In the genomic region with DNA sequence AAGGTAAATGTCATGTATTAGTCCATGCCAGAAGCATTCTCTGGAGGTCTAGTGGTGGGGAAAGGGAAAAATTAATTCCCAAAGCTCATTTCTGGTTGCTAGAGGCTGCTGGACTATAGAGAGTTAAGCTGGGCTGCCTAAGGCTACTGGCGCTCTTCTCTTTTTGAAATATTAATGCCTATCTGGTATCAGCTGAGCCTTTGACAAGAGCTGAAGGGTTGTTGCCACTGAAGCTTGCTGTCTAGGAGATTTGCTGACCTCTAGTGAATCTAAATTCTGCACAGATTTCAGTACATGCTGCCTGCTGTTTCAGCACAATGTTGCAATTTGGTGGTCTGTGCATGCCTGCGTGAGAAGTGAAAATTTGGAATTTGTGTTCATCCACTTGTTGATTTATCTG, we compare ENCODE assay signal across 29 cellular contexts. TPM values are rescaled to one million over a fixed set of nuclear protein-coding genes. Genes with fewer than 3 reads are reported as not detected.
"Had no signal": no experiment of that assay in that cellular context is flagged by ENCODE, and none has a peak within 500 bp of the region (broad histone marks: within the 10 kb centered on the region; RNA-seq: fewer than 3 reads in every experiment).

No MANE protein-coding gene starts in this region.

- H3K4me1 ChIP-seq: esophagus squamous epithelium, gastroesophageal sphincter, vagina had no signal

- H3K27me3 Mint-ChIP-seq: activated B cell treated with CpG ODN at 0.5 μM for 24 hours; activated CD8-positive, alpha-beta T cell treated with anti-CD3 and anti-CD28 coated beads for 36 hours; activated T-helper 17 cell treated with anti-CD3 and anti-CD28 coated beads, Interleukin-2, amount 50 U/mL, for 72 hours; dendritic cell treated with granulocyte-macrophage colony-stimulating factor and Interleukin-4, amounts not matched to agents 40 ng/mL and 50 ng/mL, for 4 days; natural killer cell treated with Interleukin-12 subunit alpha and Interleukin-12 subunit beta and Interleukin-15 and Interleukin-18, amount 100 ng/mL, for 72 hours; stimulated activated naive CD8-positive, alpha-beta T cell treated with anti-CD3 and anti-CD28 coated beads, Interleukin-15, Interleukin-2, amounts not matched to agents 100 ng/mL and 50 ng/mL, for 24 hours; type B pancreatic cell had no signal

- H3K9me3 ChIP-seq: esophagus squamous epithelium, mucosa of descending colon, vagina had no signal

- H3K4me3 ChIP-seq: esophagus squamous epithelium, gastroesophageal sphincter, lung, mucosa of descending colon, skin epidermis, vagina had no signal

- H3K4me1 Mint-ChIP-seq: activated B cell treated with CpG ODN at 0.5 μM for 24 hours; activated T-helper 17 cell treated with anti-CD3 and anti-CD28 coated beads, Interleukin-2, amount 50 U/mL, for 72 hours; stimulated activated effector memory CD8-positive, alpha-beta T cell treated with anti-CD3 and anti-CD28 coated beads, Interleukin-12 subunit alpha, Interleukin-12 subunit beta, amount 100 ng/mL, for 72 hours had no signal

- H3K27ac Mint-ChIP-seq: activated B cell treated with CpG ODN at 0.5 μM for 24 hours; activated CD8-positive, alpha-beta T cell treated with anti-CD3 and anti-CD28 coated beads for 36 hours; activated T-helper 17 cell treated with anti-CD3 and anti-CD28 coated beads, Interleukin-2, amount 50 U/mL, for 72 hours; dendritic cell treated with granulocyte-macrophage colony-stimulating factor and Interleukin-4, amounts not matched to agents 40 ng/mL and 50 ng/mL, for 4 days; natural killer cell treated with Interleukin-12 subunit alpha and Interleukin-12 subunit beta and Interleukin-15 and Interleukin-18, amount 100 ng/mL, for 72 hours; stimulated activated effector memory CD8-positive, alpha-beta T cell treated with anti-CD3 and anti-CD28 coated beads, Interleukin-12 subunit alpha, Interleukin-12 subunit beta, amount 100 ng/mL, for 72 hours; stimulated activated naive CD8-positive, alpha-beta T cell treated with anti-CD3 and anti-CD28 coated beads, Interleukin-15, Interleukin-2, amounts not matched to agents 100 ng/mL and 50 ng/mL, for 24 hours; type B pancreatic cell had no signal

- H3K27ac ChIP-seq: brain microvascular endothelial cell, epithelial cell of prostate, esophagus squamous epithelium, gastroesophageal sphincter, skin epidermis, vagina had no signal

- H3K27me3 ChIP-seq: brain microvascular endothelial cell, esophagus squamous epithelium, gastroesophageal sphincter, vagina had no signal

- ATAC-seq: activated CD8-positive, alpha-beta T cell treated with anti-CD3 and anti-CD28 coated beads for 36 hours; activated T-cell treated with anti-CD3 and anti-CD28 coated beads, Interleukin-2, amount 50 U/mL, for 4 hours; activated T-helper 17 cell treated with anti-CD3 and anti-CD28 coated beads, Interleukin-2, amount 50 U/mL, for 72 hours; gastroesophageal sphincter; mucosa of descending colon; natural killer cell treated with Interleukin-12 subunit alpha and Interleukin-12 subunit beta and Interleukin-15 and Interleukin-18, amount 100 ng/mL, for 72 hours; sciatic nerve; stimulated activated effector memory CD8-positive, alpha-beta T cell treated with anti-CD3 and anti-CD28 coated beads, Interleukin-12 subunit alpha, Interleukin-12 subunit beta, amount 100 ng/mL, for 72 hours had no signal

- H3K9me3 Mint-ChIP-seq: type B pancreatic cell had no signal

- H3K4me3 Mint-ChIP-seq: activated B cell treated with CpG ODN at 0.5 μM for 24 hours; activated CD8-positive, alpha-beta T cell treated with anti-CD3 and anti-CD28 coated beads for 36 hours; activated T-cell treated with anti-CD3 and anti-CD28 coated beads, Interleukin-2, amount 50 U/mL, for 4 hours; activated T-helper 17 cell treated with anti-CD3 and anti-CD28 coated beads, Interleukin-2, amount 50 U/mL, for 72 hours; dendritic cell treated with granulocyte-macrophage colony-stimulating factor and Interleukin-4, amounts not matched to agents 40 ng/mL and 50 ng/mL, for 4 days; natural killer cell treated with Interleukin-12 subunit alpha and Interleukin-12 subunit beta and Interleukin-15 and Interleukin-18, amount 100 ng/mL, for 72 hours; stimulated activated effector memory CD8-positive, alpha-beta T cell treated with anti-CD3 and anti-CD28 coated beads, Interleukin-12 subunit alpha, Interleukin-12 subunit beta, amount 100 ng/mL, for 72 hours; stimulated activated naive CD8-positive, alpha-beta T cell treated with anti-CD3 and anti-CD28 coated beads, Interleukin-15, Interleukin-2, amounts not matched to agents 100 ng/mL and 50 ng/mL, for 24 hours; type B pancreatic cell had no signal

- DNase-seq: activated B cell treated with CpG ODN at 0.5 μM for 24 hours; activated CD4-positive, alpha-beta T cell treated with anti-CD3 and anti-CD28 coated beads, Interleukin-2, amount 50 U/mL, for 1 hour; activated CD8-positive, alpha-beta T cell treated with anti-CD3 and anti-CD28 coated beads for 36 hours; activated gamma-delta T cell treated with Interleukin-2 at 50 U/mL for 16 hours; activated naive CD4-positive, alpha-beta T cell treated with anti-CD3 and anti-CD28 coated beads, Interleukin-2, amount 50 U/mL, for 16 hours; activated T-cell treated with anti-CD3 and anti-CD28 coated beads, Interleukin-2, amount 50 U/mL, for 4 hours; amniotic stem cell; brain microvascular endothelial cell; central memory CD4-positive, alpha-beta T cell; effector CD8-positive, alpha-beta T cell; esophagus squamous epithelium; mucosa of descending colon; posterior cingulate gyrus; stimulated activated CD4-positive, alpha-beta T cell treated with anti-CD3 and anti-CD28 coated beads, Interleukin-12 subunit alpha, Interleukin-12 subunit beta, amount 100 ng/mL, for 4 hours; stimulated activated CD4-positive, alpha-beta T cell treated with anti-CD3 and anti-CD28 coated beads, Interleukin-4, amount 100 ng/mL, for 24 hours; T-helper 2 cell had no signal

- H3K36me3 Mint-ChIP-seq: stimulated activated effector memory CD8-positive, alpha-beta T cell treated with anti-CD3 and anti-CD28 coated beads, Interleukin-12 subunit alpha, Interleukin-12 subunit beta, amount 100 ng/mL, for 72 hours; type B pancreatic cell had no signal

RNA-seq across cellular contexts. Expression of gene PLCXD3, which starts 29.1 kb away (rescaled TPM):
- total RNA-seq: activated B cell treated with CpG ODN at 0.5 μM for 24 hours; activated CD8-positive, alpha-beta T cell treated with anti-CD3 and anti-CD28 coated beads for 36 hours; activated T-cell treated with anti-CD3 and anti-CD28 coated beads, Interleukin-2, amount 50 U/mL, for 4 hours; activated T-helper 17 cell treated with anti-CD3 and anti-CD28 coated beads, Interleukin-2, amount 50 U/mL, for 72 hours; myocyte; natural killer cell treated with Interleukin-12 subunit alpha and Interleukin-12 subunit beta and Interleukin-15 and Interleukin-18, amount 100 ng/mL, for 72 hours had no signal
